In genomic region chr21:46545911-46546310, GRCh38 we compare ENCODE assay signal across 21 cellular contexts. TPM values are rescaled to one million over a fixed set of nuclear protein-coding genes. Genes with fewer than 3 reads are reported as not detected.
"Had no signal": no experiment of that assay in that cellular context is flagged by ENCODE, and none has a peak within 500 bp of the region (broad histone marks: within the 10 kb centered on the region; RNA-seq: fewer than 3 reads in every experiment).

No MANE protein-coding gene starts in this region.

- H3K27ac Mint-ChIP-seq: naive B cell, progenitor cell of endocrine pancreas had no signal

- H3K4me1 Mint-ChIP-seq: neural progenitor cell had no signal

- H3K27ac ChIP-seq: gastrocnemius medialis, heart right ventricle, left ventricle myocardium inferior, lower lobe of right lung, neural progenitor cell, pancreas, tibial artery, upper lobe of left lung, uterus had no signal

- H3K9ac ChIP-seq: neural progenitor cell had no signal

- DNase-seq: effector memory CD4-positive, alpha-beta T cell; gastrocnemius medialis; heart right ventricle; hypothalamus; left ventricle myocardium inferior; lower lobe of right lung; mesenchymal stem cell; naive B cell; nucleus accumbens; pancreas; right cardiac atrium; stimulated activated CD4-positive, alpha-beta T cell treated with anti-CD3 and anti-CD28 coated beads, Interleukin-4, amount 100 ng/mL, for 1 hour; stimulated activated CD8-positive, alpha-beta memory T cell treated with anti-CD3 and anti-CD28 coated beads, Interleukin-4, amount 100 ng/mL, for 48 hours; stimulated activated naive CD8-positive, alpha-beta T cell treated with anti-CD3 and anti-CD28 coated beads, Interleukin-15, Interleukin-2, amounts not matched to agents 100 U/mL and 50 U/mL, for 24 hours; tibial artery; uterus had no signal

- H3K4me2 ChIP-seq: neural progenitor cell had no signal

- H3K4me1 ChIP-seq: gastrocnemius medialis, left ventricle myocardium inferior, lower lobe of right lung, neural progenitor cell, pancreas, tibial artery, upper lobe of left lung, uterus had no signal

- ATAC-seq: gastrocnemius medialis; pancreas; right cardiac atrium; stimulated activated effector memory CD8-positive, alpha-beta T cell treated with anti-CD3 and anti-CD28 coated beads, Interleukin-12 subunit alpha, Interleukin-12 subunit beta, amount 100 ng/mL, for 72 hours; stimulated activated naive CD8-positive, alpha-beta T cell treated with anti-CD3 and anti-CD28 coated beads, Interleukin-15, Interleukin-2, amounts not matched to agents 100 U/mL and 50 U/mL, for 24 hours had no signal

- H3K4me3 ChIP-seq: gastrocnemius medialis, heart right ventricle, left ventricle myocardium inferior, lower lobe of right lung, neural progenitor cell, pancreas, tibial artery, upper lobe of left lung, uterus had no signal

- H3K27me3 ChIP-seq: gastrocnemius medialis, heart right ventricle, neural progenitor cell, pancreas, tibial artery, upper lobe of left lung, uterus had no signal

- H3K27me3 Mint-ChIP-seq: naive B cell, progenitor cell of endocrine pancreas had no signal

- H3K9me3 ChIP-seq: gastrocnemius medialis, heart right ventricle, left ventricle myocardium inferior, lower lobe of right lung, pancreas, tibial artery, upper lobe of left lung, uterus had no signal

- H3K36me3 ChIP-seq: uterus had no signal

- H3K9me3 Mint-ChIP-seq: stimulated activated effector memory CD8-positive, alpha-beta T cell treated with anti-CD3 and anti-CD28 coated beads, Interleukin-12 subunit alpha, Interleukin-12 subunit beta, amount 100 ng/mL, for 72 hours had no signal

- H3K4me3 Mint-ChIP-seq: naive B cell; neural progenitor cell; stimulated activated effector memory CD8-positive, alpha-beta T cell treated with anti-CD3 and anti-CD28 coated beads, Interleukin-12 subunit alpha, Interleukin-12 subunit beta, amount 100 ng/mL, for 72 hours had no signal

RNA-seq across cellular contexts. Expression of gene S100B, which starts 59.0 kb away (rescaled TPM):
- total RNA-seq: epithelial cell of proximal tubule, progenitor cell of endocrine pancreas had no signal
